ENCODE assay signal across 8 cellular contexts in genomic region chr22:20524004-20524481, GRCh38. TPM values are rescaled to one million over a fixed set of nuclear protein-coding genes. Genes with fewer than 3 reads are reported as not detected.
DNase-seq lines count a peak whose midpoint lies in the region; ATAC-seq and TF ChIP-seq lines count a peak whose summit lies in the region.

No MANE protein-coding gene starts in this region.

- H3K14ac ChIP-seq in IMR-90 (replicated peaks; ENCODE audit: low read depth, low read length) = no peak overlapping the region; the same call in 1 of the 2 replicates

- H3K56ac ChIP-seq in IMR-90 (ENCODE audit: extremely low read depth, insufficient read depth, low read length) = 0 out of 2 replicates have a peak overlapping the region, but pooled peaks have one; percentile 50

- DNase-seq in CD8-positive, alpha-beta memory T cell = peak in 3 of 5 donors; percentile 25 to 51 (median 49)
- DNase-seq in IMR-90 (peak; percentile 65), mucosa of descending colon (no peak), amniotic stem cell (lab: John Stamatoyannopoulos, UW) (no peak), prostate gland (ENCODE audit: low spot score) (no peak), NCI-H524 treated with DMSO at 0.1 percent for 48 hours (lab: John Stamatoyannopoulos, UW) (no peak)

- TF ChIP-seq CTCF in IMR-90 (conservative IDR thresholded peaks at IDR 0.05; ENCODE audit: low read depth, low read length) = no peak
- TF ChIP-seq CTCF in mucosa of descending colon (IDR thresholded peaks at IDR 0.05) = no peak
- TF ChIP-seq CTCF in prostate gland (IDR thresholded peaks at IDR 0.05) = no peak

- no TSS peak for BruUV-seq in IMR-90 (replicated peaks; lab: Mats Ljungman, UMichigan)

- POLR2A ChIA-PET in CD8-positive, alpha-beta memory T cell (lab: Charles Lee) = interaction anchor here (1.0 to 1.7 kb wide), 3 partner anchors 12 to 33 kb away, joined by 3 to 6 read pairs (median 4); partner anchors contain the start of gene MED15
- POLR2A ChIA-PET in IMR-90 (lab: Charles Lee; ENCODE audit: unreplicated experiment) = no interaction called here

- H3K4ac ChIP-seq in IMR-90 (ENCODE audit: low read depth, low read length) = peak overlapping the region; percentile 67

- peak overlapping the region; percentile 46; the same call in 1 of the 2 replicates for H3K4me2 ChIP-seq in IMR-90 (ENCODE audit: low read depth, low read length)

- no peak overlapping the region for H4K5ac ChIP-seq in IMR-90 (ENCODE audit: low read depth, low read length)

- 0 out of 2 replicates have a peak overlapping the region, but pooled peaks have one; percentile 15 for H4K91ac ChIP-seq in IMR-90 (ENCODE audit: insufficient read depth, low read depth, low read length)

- no peaks in the 10 kb centered on the region for H3K27me3 Mint-ChIP-seq in CD8-positive, alpha-beta memory T cell
- H3K27me3 Mint-ChIP-seq in activated T-helper 17 cell treated with anti-CD3 and anti-CD28 coated beads, Interleukin-2, amount 50 U/mL, for 72 hours = no peaks in the 10 kb centered on the region

- peaks cover 61 to 81% (median 76%) of the 10 kb centered on the region in 3 donors for H3K4me1 Mint-ChIP-seq in CD8-positive, alpha-beta memory T cell
- H3K4me1 Mint-ChIP-seq in activated T-helper 17 cell treated with anti-CD3 and anti-CD28 coated beads, Interleukin-2, amount 50 U/mL, for 72 hours = peaks cover 52% of the 10 kb centered on the region

- peak overlapping the region; percentile 22 for H3K4me3 ChIP-seq in CD8-positive, alpha-beta memory T cell (ENCODE audit: low read length)
- H3K4me3 ChIP-seq in IMR-90 (ENCODE audit: insufficient read depth, low read depth, low read length) (no peak overlapping the region), mucosa of descending colon (no peak overlapping the region), prostate gland (no peak overlapping the region)

- H3K9me3 ChIP-seq in CD8-positive, alpha-beta memory T cell (ENCODE audit: low read length) = no peaks in the 10 kb centered on the region
- H3K9me3 ChIP-seq in IMR-90 (ENCODE audit: control insufficient read depth, insufficient read depth, low read length) (no peaks in the 10 kb centered on the region), mucosa of descending colon (no peaks in the 10 kb centered on the region), prostate gland (no peaks in the 10 kb centered on the region)

- H3K18ac ChIP-seq in IMR-90 (ENCODE audit: low read depth, low read length) = no peak overlapping the region

- H3K36me3 ChIP-seq in CD8-positive, alpha-beta memory T cell (ENCODE audit: insufficient read depth, low read length) = peaks cover 32% of the 10 kb centered on the region
- peaks cover 28% of the 10 kb centered on the region for H3K36me3 ChIP-seq in IMR-90 (ENCODE audit: control insufficient read depth, insufficient read depth, low read length)
- no peaks in the 10 kb centered on the region for H3K36me3 ChIP-seq in mucosa of descending colon (ENCODE audit: low read depth)
- peaks cover 0 to 4% of the 10 kb centered on the region in 2 donors for H3K36me3 ChIP-seq in prostate gland

- TF ChIP-seq RAD21 in IMR-90 (IDR thresholded peaks at IDR 0.05; ENCODE audit: low read length) = no peak

- peaks cover 0 to 64% (median 24%) of the 10 kb centered on the region in 3 donors for H3K36me3 Mint-ChIP-seq in CD8-positive, alpha-beta memory T cell
- peaks cover 84% of the 10 kb centered on the region for H3K36me3 Mint-ChIP-seq in activated T-helper 17 cell treated with anti-CD3 and anti-CD28 coated beads, Interleukin-2, amount 50 U/mL, for 72 hours (ENCODE audit: low read depth)

- peak overlapping the region; percentile 74 for H3K27ac ChIP-seq in CD8-positive, alpha-beta memory T cell (ENCODE audit: low read depth, low read length)
- H3K27ac ChIP-seq in IMR-90 (ENCODE audit: insufficient read depth, low read length) = peak overlapping the region; percentile 36; the same call in 1 of the 2 replicates
- H3K27ac ChIP-seq in prostate gland = no peak overlapping the region

- H3K9me1 ChIP-seq in IMR-90 (ENCODE audit: insufficient read depth, low read length) = peaks cover 51% of the 10 kb centered on the region

- no peak for ATAC-seq in IMR-90 (ENCODE audit: low read depth)
- peak; percentile 70 for ATAC-seq in activated T-helper 17 cell treated with anti-CD3 and anti-CD28 coated beads, Interleukin-2, amount 50 U/mL, for 72 hours (replicated peaks)
- ATAC-seq in mucosa of descending colon = peak; percentile 57
- no peak for ATAC-seq in GM21515 (IDR thresholded peaks at IDR 0.05; ENCODE audit: unreplicated experiment)

- H3K23ac ChIP-seq in IMR-90 (ENCODE audit: low read depth, low read length) = peak overlapping the region; percentile 53; the same call in 1 of the 2 replicates

- peaks cover 17 to 79% of the 10 kb centered on the region in 2 experiments; a peak in 3 of 4 replicates for H3K79me1 ChIP-seq in IMR-90 (ENCODE audit: low read depth in 1 of 2, low read length in 2 of 2)

- H3K4me1 ChIP-seq in CD8-positive, alpha-beta memory T cell (ENCODE audit: insufficient read depth, low read length) = peaks cover 60% of the 10 kb centered on the region
- H3K4me1 ChIP-seq in IMR-90 (ENCODE audit: control insufficient read depth, insufficient read depth, low read length) = peaks cover 38% of the 10 kb centered on the region
- peaks cover 11% of the 10 kb centered on the region for H3K4me1 ChIP-seq in mucosa of descending colon (ENCODE audit: low read depth)
- no peaks in the 10 kb centered on the region for H3K4me1 ChIP-seq in prostate gland (replicated peaks)

- peaks cover 79% of the 10 kb centered on the region for H4K20me1 ChIP-seq in IMR-90 (ENCODE audit: insufficient read depth, low read length)

- no peak overlapping the region for H2BK15ac ChIP-seq in IMR-90 (ENCODE audit: low read depth, low read length)

- H3K4me3 Mint-ChIP-seq in CD8-positive, alpha-beta memory T cell = peak overlapping the region in 6 of 7 donors; percentile 52 to 69 (median 60)
- peak overlapping the region; percentile 59 for H3K4me3 Mint-ChIP-seq in activated T-helper 17 cell treated with anti-CD3 and anti-CD28 coated beads, Interleukin-2, amount 50 U/mL, for 72 hours

- no peak overlapping the region for H2BK120ac ChIP-seq in IMR-90 (ENCODE audit: low read depth, low read length)

- TF ChIP-seq POLR2A in IMR-90 (IDR thresholded peaks at IDR 0.05; ENCODE audit: low read depth, low read length) (no peak), prostate gland (IDR thresholded peaks at IDR 0.05) (no peak)

- no peak overlapping the region for H3K9ac ChIP-seq in IMR-90 (ENCODE audit: low read depth, low read length)

- dilution Hi-C loops in IMR-90 (cut with HindIII; ENCODE audit: low sequenced_read_pairs, unreplicated experiment) = no loop called here

- H4K8ac ChIP-seq in IMR-90 (ENCODE audit: low read depth in 2 of 2, low read length in 2 of 2) = no peak overlapping the region; a peak in 1 of 4 replicates

- H2AK9ac ChIP-seq in IMR-90 (replicated peaks; ENCODE audit: low read depth, low read length, poor library complexity) = peak overlapping the region; percentile 60

- no peaks in the 10 kb centered on the region for H3K9me3 Mint-ChIP-seq in CD8-positive, alpha-beta memory T cell
- no peaks in the 10 kb centered on the region for H3K9me3 Mint-ChIP-seq in activated T-helper 17 cell treated with anti-CD3 and anti-CD28 coated beads, Interleukin-2, amount 50 U/mL, for 72 hours

- H2BK20ac ChIP-seq in IMR-90 (ENCODE audit: low read depth, low read length) = no peak overlapping the region

- peak overlapping the region; percentile 18 to 95 (median 86) for H3K27ac Mint-ChIP-seq in CD8-positive, alpha-beta memory T cell
- peak overlapping the region; percentile 57 for H3K27ac Mint-ChIP-seq in activated T-helper 17 cell treated with anti-CD3 and anti-CD28 coated beads, Interleukin-2, amount 50 U/mL, for 72 hours

- WGBS in IMR-90 (ENCODE audit: extremely low coverage in 2 of 2, insufficient read length in 1 of 2), 2 experiments = 20% methylated on average over 1 of the region's 1 CpG; no CpG with 5 or more reads in 1 of the 2 experiments
- whole genome bisulfite sequencing in prostate gland = 9% methylated on average over 1 of the region's 1 CpG

- CTCF ChIA-PET in CD8-positive, alpha-beta memory T cell (lab: Charles Lee) = interaction anchor here (0.7 to 2.3 kb wide), 5 partner anchors 28 to 49 kb away, joined by 3 to 6 read pairs (median 3); no protein-coding TSS in a partner anchor
- CTCF ChIA-PET in IMR-90 (lab: Yijun Ruan, JAX) = no interaction called here

- intact Hi-C loops in IMR-90 (cut with micrococcal nuclease) = no loop called here
- intact Hi-C loops in mucosa of descending colon (cut with DNase I, micrococcal nuclease) = no loop called here
- intact Hi-C loops in prostate gland (cut with DNase I) = no loop called here

- H2BK5ac ChIP-seq in IMR-90 (ENCODE audit: low read depth, low read length, poor library complexity, severe bottlenecking) = peak overlapping the region; percentile 82

- peak overlapping the region; percentile 6; the same call in 1 of the 2 replicates for H2AK5ac ChIP-seq in IMR-90 (ENCODE audit: low read depth, low read length)

- in situ Hi-C loops in IMR-90 (cut with MboI; ENCODE audit: low sequenced_read_pairs) = no loop called here

- peak overlapping the region; percentile 37 for H2AFZ ChIP-seq in IMR-90 (replicated peaks; ENCODE audit: low read length, poor library complexity)

- no peaks in the 10 kb centered on the region for H3K27me3 ChIP-seq in CD8-positive, alpha-beta memory T cell (ENCODE audit: insufficient read depth, low read length, poor library complexity, severe bottlenecking)
- H3K27me3 ChIP-seq in IMR-90 (ENCODE audit: control insufficient read depth, insufficient read depth, low read length) (no peaks in the 10 kb centered on the region), prostate gland (replicated peaks; ENCODE audit: insufficient read depth) (no peaks in the 10 kb centered on the region)

RNA-seq across cellular contexts. Expression of gene MED15, which starts 16.6 kb away (rescaled TPM):
- 100 to 1,000 TPM in 1 of 2 experiments, 10 to 100 TPM in 1; 98.0 to 106 TPM for total RNA-seq in CD8-positive, alpha-beta memory T cell
- 120 TPM for polyA plus RNA-seq in CD8-positive, alpha-beta memory T cell
- total RNA-seq in IMR-90 (2012; rRNA removed) (19.0 and 22.8 TPM in 2 replicates), mucosa of descending colon (100 to 1,000 TPM in 2 of 3 donors, 10 to 100 TPM in 1; 99.9 to 125 (median 114) TPM), prostate gland (10 to 100 TPM; 43.2 to 87.1 TPM)
- 68.8 and 71.5 TPM in 2 replicates for polyA plus RNA-seq in IMR-90 (2012; rRNA removed)
- 43.1 and 81.0 TPM in 2 replicates for polyA plus RNA-seq in IMR-90 (2012; cell fraction: cytosol; rRNA removed)
- polyA plus RNA-seq in IMR-90 (2012; cell fraction: nucleus; rRNA removed; ENCODE audit: low replicate concordance) = 269 and 514 TPM in 2 replicates
- 100 to 1,000 TPM; 115 to 118 TPM for total RNA-seq in activated T-helper 17 cell treated with anti-CD3 and anti-CD28 coated beads, Interleukin-2, amount 50 U/mL, for 72 hours

RNA-seq across cellular contexts. Expression of gene KLHL22, which starts 28.4 kb away (rescaled TPM):
- 10 to 100 TPM; 17.2 to 17.6 TPM for total RNA-seq in CD8-positive, alpha-beta memory T cell
- 25.4 TPM for polyA plus RNA-seq in CD8-positive, alpha-beta memory T cell
- total RNA-seq in IMR-90 (2012; rRNA removed) (25.8 and 27.1 TPM in 2 replicates), mucosa of descending colon (10 to 100 TPM in 2 of 3 donors, 1 to 10 TPM in 1; 9.5 to 24.1 (median 14.7) TPM), prostate gland (10 to 100 TPM; 45.1 to 51.3 TPM)
- polyA plus RNA-seq in IMR-90 (2012; rRNA removed) = 28.7 and 30.1 TPM in 2 replicates
- polyA plus RNA-seq in IMR-90 (2012; cell fraction: cytosol; rRNA removed) = 14.3 and 46.6 TPM in 2 replicates
- 70.3 and 122 TPM in 2 replicates for polyA plus RNA-seq in IMR-90 (2012; cell fraction: nucleus; rRNA removed; ENCODE audit: low replicate concordance)
- total RNA-seq in activated T-helper 17 cell treated with anti-CD3 and anti-CD28 coated beads, Interleukin-2, amount 50 U/mL, for 72 hours = 10 to 100 TPM; 19.3 to 22.4 TPM

Comparison
In these comparisons a context has a peak if more than half of its experiments do, and no peak if none do; other contexts are left out.
1. DNase-seq: peak in CD8-positive, alpha-beta memory T cell (3 of 5) and IMR-90 (single experiment); none in mucosa of descending colon (0 of 3), amniotic stem cell (single experiment), prostate gland (single experiment) and NCI-H524 treated with DMSO at 0.1 percent for 48 hours (single experiment).
2. H3K27ac ChIP-seq: peak in CD8-positive, alpha-beta memory T cell (single experiment) and IMR-90 (single experiment); none in prostate gland (0 of 2).
3. ATAC-seq: peak in activated T-helper 17 cell treated with anti-CD3 and anti-CD28 coated beads, Interleukin-2, amount 50 U/mL, for 72 hours (single experiment) and mucosa of descending colon (single experiment); none in IMR-90 (single experiment) and GM21515 (single experiment).